In genomic region chr2:218370410-218371063, GRCh38 we compare ENCODE assay signal across 11 cellular contexts. TPM values are rescaled to one million over a fixed set of nuclear protein-coding genes. Genes with fewer than 3 reads are reported as not detected.
DNase-seq lines count a peak whose midpoint lies in the region; ATAC-seq and TF ChIP-seq lines count a peak whose summit lies in the region.
"Had no signal": no experiment of that assay in that cellular context is flagged by ENCODE, and none has a peak within 500 bp of the region (broad histone marks: within the 10 kb centered on the region; RNA-seq: fewer than 3 reads in every experiment).

No MANE protein-coding gene starts in this region.

- in situ Hi-C loops in transverse colon (cut with MboI; ENCODE audit: low pct_ligation_motif_present in 1 of 4, low pct_unique_long_range_greater_than_20kb in 1 of 4, low sequenced_read_pairs in 3 of 4): no loop called here
- in situ Hi-C loops in brain microvascular endothelial cell (cut with HindIII; ENCODE audit: low pct_ligation_motif_present, low sequenced_read_pairs): no loop called here

- peaks cover 3 to 12% of the 10 kb centered on the region in 2 donors for H3K4me1 ChIP-seq in muscle layer of duodenum (ENCODE audit: control insufficient read depth in 1 of 2, insufficient read depth in 2 of 2, low read length in 2 of 2)
- peaks cover 4 to 27% (median 15%) of the 10 kb centered on the region in 4 donors for H3K4me1 ChIP-seq in transverse colon

- WGBS in transverse colon (ENCODE audit: low coverage in 1 of 2), 2 donors: 72 to 80% methylated on average over 2 to 11 of the region's 11 CpGs

- no peak overlapping the region for H3K4me3 ChIP-seq in muscle layer of duodenum (ENCODE audit: low read depth in 1 of 2, low read length in 2 of 2)
- no peak overlapping the region for H3K4me3 ChIP-seq in transverse colon
- no peak overlapping the region for H3K4me3 ChIP-seq in brain microvascular endothelial cell (ENCODE audit: low read depth, low read length)

- H3K9me3 ChIP-seq in muscle layer of duodenum (ENCODE audit: control insufficient read depth in 1 of 2, low read length in 2 of 2) (peaks cover 0 to 6% of the 10 kb centered on the region in 2 donors), transverse colon (no peaks in the 10 kb centered on the region)

- H3K27ac ChIP-seq in muscle layer of duodenum (ENCODE audit: low read length) (peak overlapping the region; percentile 74), transverse colon (peak overlapping the region; percentile 82 to 95 (median 93)), brain microvascular endothelial cell (no peak overlapping the region)

- DNase-seq in NOMO-1 treated with DMSO at 0.1 percent for 48 hours (lab: John Stamatoyannopoulos, UW; ENCODE audit: unreplicated experiment) (peak; percentile 92), transverse colon (peak; percentile 46), NCI-H748 (lab: John Stamatoyannopoulos, UW; ENCODE audit: unreplicated experiment) (no peak), brain microvascular endothelial cell (no peak)
- DNase-seq: activated effector memory CD4-positive, alpha-beta T cell treated with anti-CD3 and anti-CD28 coated beads, Interleukin-2, amount 50 U/mL, for 16 hours; NCI-H2171 had no signal

- peak; percentile 44 for TF ChIP-seq EP300 in transverse colon (IDR thresholded peaks at IDR 0.05; ENCODE audit: low read depth)

- H3K27me3 ChIP-seq in muscle layer of duodenum (ENCODE audit: low read depth, low read length) (no peaks in the 10 kb centered on the region), transverse colon (no peaks in the 10 kb centered on the region), brain microvascular endothelial cell (replicated peaks) (no peaks in the 10 kb centered on the region)

- H3K36me3 ChIP-seq in muscle layer of duodenum (ENCODE audit: control insufficient read depth in 1 of 2, insufficient read depth in 2 of 2, low read length in 2 of 2) (no peaks in the 10 kb centered on the region), transverse colon (no peaks in the 10 kb centered on the region), brain microvascular endothelial cell (replicated peaks) (no peaks in the 10 kb centered on the region)

- no peak for TF ChIP-seq CTCF in transverse colon (IDR thresholded peaks at IDR 0.05)
- TF ChIP-seq CTCF in brain microvascular endothelial cell (IDR thresholded peaks at IDR 0.05; ENCODE audit: low read depth, low read length, missing control alignments): no peak

- ATAC-seq in esophagus mucosa (peak; percentile 6), GM21723 (IDR thresholded peaks at IDR 0.05; ENCODE audit: unreplicated experiment) (no peak)
- ATAC-seq: natural killer cell treated with Interleukin-12 subunit alpha and Interleukin-12 subunit beta and Interleukin-15 and Interleukin-18, amount 100 ng/mL, for 72 hours had no signal

- TF ChIP-seq POLR2A in transverse colon (IDR thresholded peaks at IDR 0.05): no peak

- intact Hi-C loops in transverse colon (cut with DNase I; ENCODE audit: low total_unique reads): loop anchor here (10.0 kb wide), 1 partner anchor 186 kb away; no protein-coding TSS in a partner anchor

RNA-seq across cellular contexts. Expression of gene SLC11A1, which starts 11.5 kb away (rescaled TPM):
- total RNA-seq in esophagus mucosa (3.5 TPM), transverse colon (1 to 10 TPM; 2.6 to 8.4 (median 6.3) TPM)

RNA-seq across cellular contexts. Expression of gene CATIP, which starts 13.9 kb away (rescaled TPM):
- total RNA-seq in esophagus mucosa: not detected
- total RNA-seq in transverse colon: not detected
- total RNA-seq: natural killer cell treated with Interleukin-12 subunit alpha and Interleukin-12 subunit beta and Interleukin-15 and Interleukin-18, amount 100 ng/mL, for 72 hours had no signal

RNA-seq across cellular contexts. Expression of gene CTDSP1, which starts 29.1 kb away (rescaled TPM):
- total RNA-seq in esophagus mucosa: 64.2 TPM
- total RNA-seq in transverse colon: 100 to 1,000 TPM; 132 to 197 (median 173) TPM

RNA-seq across cellular contexts. Expression of gene VIL1, which starts 48.4 kb away (rescaled TPM):
- total RNA-seq in esophagus mucosa: not detected
- 100 to 1,000 TPM; 177 to 541 (median 285) TPM for total RNA-seq in transverse colon
- total RNA-seq: fibroblast of lung had no signal

Comparison
In these comparisons a context has a peak if more than half of its experiments do, and no peak if none do; other contexts are left out.
1. DNase-seq: peak in NOMO-1 treated with DMSO at 0.1 percent for 48 hours (single experiment) and transverse colon (single experiment); none in NCI-H748 (single experiment) and brain microvascular endothelial cell (single experiment).